In the genomic region with DNA sequence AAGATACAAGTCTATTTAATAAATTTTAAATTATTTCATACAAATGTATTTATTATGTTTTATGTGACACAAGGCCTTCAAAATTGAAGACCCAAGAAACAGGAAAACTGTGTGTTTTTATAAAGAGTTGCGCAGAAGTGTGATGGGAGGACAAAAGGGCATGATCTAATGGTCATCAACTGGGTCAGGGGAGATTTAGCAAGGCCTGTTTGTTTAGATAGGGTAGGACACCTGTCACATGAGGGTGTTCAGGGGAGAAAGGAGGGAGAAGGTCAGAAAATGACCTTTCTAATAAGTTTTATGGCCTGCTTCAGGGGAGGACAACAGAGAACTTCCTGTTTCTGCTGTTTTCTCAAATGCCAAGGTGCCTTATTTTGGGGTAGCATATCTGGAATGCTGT, we compare ENCODE assay signal across 1 cellular context.
TF ChIP-seq lines count a peak whose summit lies in the region.

No MANE protein-coding gene starts in this region.

TF ChIP-seq in H1, 55 proteins besides CTCF, POLR2A, EP300 and RAD21 (continued from another document):
- TF ChIP-seq, protein P1, sequence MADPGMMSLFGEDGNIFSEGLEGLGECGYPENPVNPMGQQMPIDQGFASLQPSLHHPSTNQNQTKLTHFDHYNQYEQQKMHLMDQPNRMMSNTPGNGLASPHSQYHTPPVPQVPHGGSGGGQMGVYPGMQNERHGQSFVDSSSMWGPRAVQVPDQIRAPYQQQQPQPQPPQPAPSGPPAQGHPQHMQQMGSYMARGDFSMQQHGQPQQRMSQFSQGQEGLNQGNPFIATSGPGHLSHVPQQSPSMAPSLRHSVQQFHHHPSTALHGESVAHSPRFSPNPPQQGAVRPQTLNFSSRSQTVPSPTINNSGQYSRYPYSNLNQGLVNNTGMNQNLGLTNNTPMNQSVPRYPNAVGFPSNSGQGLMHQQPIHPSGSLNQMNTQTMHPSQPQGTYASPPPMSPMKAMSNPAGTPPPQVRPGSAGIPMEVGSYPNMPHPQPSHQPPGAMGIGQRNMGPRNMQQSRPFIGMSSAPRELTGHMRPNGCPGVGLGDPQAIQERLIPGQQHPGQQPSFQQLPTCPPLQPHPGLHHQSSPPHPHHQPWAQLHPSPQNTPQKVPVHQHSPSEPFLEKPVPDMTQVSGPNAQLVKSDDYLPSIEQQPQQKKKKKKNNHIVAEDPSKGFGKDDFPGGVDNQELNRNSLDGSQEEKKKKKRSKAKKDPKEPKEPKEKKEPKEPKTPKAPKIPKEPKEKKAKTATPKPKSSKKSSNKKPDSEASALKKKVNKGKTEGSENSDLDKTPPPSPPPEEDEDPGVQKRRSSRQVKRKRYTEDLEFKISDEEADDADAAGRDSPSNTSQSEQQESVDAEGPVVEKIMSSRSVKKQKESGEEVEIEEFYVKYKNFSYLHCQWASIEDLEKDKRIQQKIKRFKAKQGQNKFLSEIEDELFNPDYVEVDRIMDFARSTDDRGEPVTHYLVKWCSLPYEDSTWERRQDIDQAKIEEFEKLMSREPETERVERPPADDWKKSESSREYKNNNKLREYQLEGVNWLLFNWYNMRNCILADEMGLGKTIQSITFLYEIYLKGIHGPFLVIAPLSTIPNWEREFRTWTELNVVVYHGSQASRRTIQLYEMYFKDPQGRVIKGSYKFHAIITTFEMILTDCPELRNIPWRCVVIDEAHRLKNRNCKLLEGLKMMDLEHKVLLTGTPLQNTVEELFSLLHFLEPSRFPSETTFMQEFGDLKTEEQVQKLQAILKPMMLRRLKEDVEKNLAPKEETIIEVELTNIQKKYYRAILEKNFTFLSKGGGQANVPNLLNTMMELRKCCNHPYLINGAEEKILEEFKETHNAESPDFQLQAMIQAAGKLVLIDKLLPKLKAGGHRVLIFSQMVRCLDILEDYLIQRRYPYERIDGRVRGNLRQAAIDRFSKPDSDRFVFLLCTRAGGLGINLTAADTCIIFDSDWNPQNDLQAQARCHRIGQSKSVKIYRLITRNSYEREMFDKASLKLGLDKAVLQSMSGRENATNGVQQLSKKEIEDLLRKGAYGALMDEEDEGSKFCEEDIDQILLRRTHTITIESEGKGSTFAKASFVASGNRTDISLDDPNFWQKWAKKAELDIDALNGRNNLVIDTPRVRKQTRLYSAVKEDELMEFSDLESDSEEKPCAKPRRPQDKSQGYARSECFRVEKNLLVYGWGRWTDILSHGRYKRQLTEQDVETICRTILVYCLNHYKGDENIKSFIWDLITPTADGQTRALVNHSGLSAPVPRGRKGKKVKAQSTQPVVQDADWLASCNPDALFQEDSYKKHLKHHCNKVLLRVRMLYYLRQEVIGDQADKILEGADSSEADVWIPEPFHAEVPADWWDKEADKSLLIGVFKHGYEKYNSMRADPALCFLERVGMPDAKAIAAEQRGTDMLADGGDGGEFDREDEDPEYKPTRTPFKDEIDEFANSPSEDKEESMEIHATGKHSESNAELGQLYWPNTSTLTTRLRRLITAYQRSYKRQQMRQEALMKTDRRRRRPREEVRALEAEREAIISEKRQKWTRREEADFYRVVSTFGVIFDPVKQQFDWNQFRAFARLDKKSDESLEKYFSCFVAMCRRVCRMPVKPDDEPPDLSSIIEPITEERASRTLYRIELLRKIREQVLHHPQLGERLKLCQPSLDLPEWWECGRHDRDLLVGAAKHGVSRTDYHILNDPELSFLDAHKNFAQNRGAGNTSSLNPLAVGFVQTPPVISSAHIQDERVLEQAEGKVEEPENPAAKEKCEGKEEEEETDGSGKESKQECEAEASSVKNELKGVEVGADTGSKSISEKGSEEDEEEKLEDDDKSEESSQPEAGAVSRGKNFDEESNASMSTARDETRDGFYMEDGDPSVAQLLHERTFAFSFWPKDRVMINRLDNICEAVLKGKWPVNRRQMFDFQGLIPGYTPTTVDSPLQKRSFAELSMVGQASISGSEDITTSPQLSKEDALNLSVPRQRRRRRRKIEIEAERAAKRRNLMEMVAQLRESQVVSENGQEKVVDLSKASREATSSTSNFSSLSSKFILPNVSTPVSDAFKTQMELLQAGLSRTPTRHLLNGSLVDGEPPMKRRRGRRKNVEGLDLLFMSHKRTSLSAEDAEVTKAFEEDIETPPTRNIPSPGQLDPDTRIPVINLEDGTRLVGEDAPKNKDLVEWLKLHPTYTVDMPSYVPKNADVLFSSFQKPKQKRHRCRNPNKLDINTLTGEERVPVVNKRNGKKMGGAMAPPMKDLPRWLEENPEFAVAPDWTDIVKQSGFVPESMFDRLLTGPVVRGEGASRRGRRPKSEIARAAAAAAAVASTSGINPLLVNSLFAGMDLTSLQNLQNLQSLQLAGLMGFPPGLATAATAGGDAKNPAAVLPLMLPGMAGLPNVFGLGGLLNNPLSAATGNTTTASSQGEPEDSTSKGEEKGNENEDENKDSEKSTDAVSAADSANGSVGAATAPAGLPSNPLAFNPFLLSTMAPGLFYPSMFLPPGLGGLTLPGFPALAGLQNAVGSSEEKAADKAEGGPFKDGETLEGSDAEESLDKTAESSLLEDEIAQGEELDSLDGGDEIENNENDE (IDR thresholded peaks at IDR 0.05; ENCODE audit: insufficient replicate concordance, low read length) = no peak
- TF ChIP-seq KDM4A (IDR thresholded peaks at IDR 0.05; ENCODE audit: low read depth, low read length, severe bottlenecking) (no peak), SRF (IDR thresholded peaks at IDR 0.05; ENCODE audit: low read depth, low read length) (no peak), SUZ12 (IDR thresholded peaks at IDR 0.05; ENCODE audit: low read length) (no peak), SAP30 (IDR thresholded peaks at IDR 0.05; ENCODE audit: insufficient read depth, insufficient replicate concordance, low read length) (no peak), BRCA1 (IDR thresholded peaks at IDR 0.05; ENCODE audit: low read depth, low read length) (no peak), PHF8 (conservative IDR thresholded peaks at IDR 0.05; ENCODE audit: low read depth, low read length) (no peak), KDM1A (IDR thresholded peaks at IDR 0.05; ENCODE audit: borderline replicate concordance, low read length) (no peak), MAFK (IDR thresholded peaks at IDR 0.05; ENCODE audit: low read depth, low read length) (no peak)
- TF ChIP-seq, protein P2, sequence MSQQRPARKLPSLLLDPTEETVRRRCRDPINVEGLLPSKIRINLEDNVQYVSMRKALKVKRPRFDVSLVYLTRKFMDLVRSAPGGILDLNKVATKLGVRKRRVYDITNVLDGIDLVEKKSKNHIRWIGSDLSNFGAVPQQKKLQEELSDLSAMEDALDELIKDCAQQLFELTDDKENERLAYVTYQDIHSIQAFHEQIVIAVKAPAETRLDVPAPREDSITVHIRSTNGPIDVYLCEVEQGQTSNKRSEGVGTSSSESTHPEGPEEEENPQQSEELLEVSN (IDR thresholded peaks at IDR 0.05) = no peak
